In genomic region chr15:76340802-76341365, GRCh38 we compare ENCODE assay signal across 8 cellular contexts. TPM values are rescaled to one million over a fixed set of nuclear protein-coding genes. Genes with fewer than 3 reads are reported as not detected.
DNase-seq lines count a peak whose midpoint lies in the region; ATAC-seq and TF ChIP-seq lines count a peak whose summit lies in the region.

No MANE protein-coding gene starts in this region.

- ATAC-seq in CD4-positive, CD25-positive, alpha-beta regulatory T cell (ENCODE audit: low read depth in 2 of 2), result peak; percentile 35 to 58
- peak; percentile 29 for ATAC-seq in activated naive CD8-positive, alpha-beta T cell treated with anti-CD3 and anti-CD28 coated beads, Interleukin-2, amount 10 ng/mL, durations not matched to agents 7 days and 5 days (ENCODE audit: low read depth)
- no peak for ATAC-seq in HG03025 (IDR thresholded peaks at IDR 0.05; ENCODE audit: low FRiP score, unreplicated experiment)
- no peak for ATAC-seq in GM18517 (IDR thresholded peaks at IDR 0.05; ENCODE audit: unreplicated experiment)

- TF ChIP-seq POLR2A in transverse colon (IDR thresholded peaks at IDR 0.05), result no peak

- intact Hi-C loops in transverse colon (cut with DNase I; ENCODE audit: low total_unique reads), result loop anchor here (2.0 kb wide), 1 partner anchor 54 kb away; no protein-coding TSS in a partner anchor

- H3K4me3 Mint-ChIP-seq in CD4-positive, CD25-positive, alpha-beta regulatory T cell, result peak overlapping the region; percentile 78 to 94 (median 86)
- H3K4me3 Mint-ChIP-seq in IgD-negative memory B cell, result peak overlapping the region; percentile 83 to 95 (median 90)
- H3K4me3 Mint-ChIP-seq in activated naive CD8-positive, alpha-beta T cell treated with anti-CD3 and anti-CD28 coated beads, Interleukin-2, amount 10 ng/mL, durations not matched to agents 7 days and 5 days, result peak overlapping the region; percentile 85

- H3K36me3 ChIP-seq in CD4-positive, CD25-positive, alpha-beta regulatory T cell (ENCODE audit: control insufficient read depth, insufficient read depth, low read length), result no peaks in the 10 kb centered on the region
- H3K36me3 ChIP-seq in transverse colon, result no peaks in the 10 kb centered on the region

- H3K27ac Mint-ChIP-seq in CD4-positive, CD25-positive, alpha-beta regulatory T cell, result no peak overlapping the region
- H3K27ac Mint-ChIP-seq in IgD-negative memory B cell, result peak overlapping the region; percentile 53 to 91 (median 87)
- H3K27ac Mint-ChIP-seq in activated naive CD8-positive, alpha-beta T cell treated with anti-CD3 and anti-CD28 coated beads, Interleukin-2, amount 10 ng/mL, durations not matched to agents 7 days and 5 days, result no peak overlapping the region

- peak in 3 of 5 experiments; percentile 15 to 31 (median 23) for TF ChIP-seq CTCF in transverse colon (IDR thresholded peaks at IDR 0.05)

- H3K27me3 ChIP-seq in CD4-positive, CD25-positive, alpha-beta regulatory T cell (ENCODE audit: control insufficient read depth, insufficient read depth, low read length), result peaks cover 52% of the 10 kb centered on the region
- H3K27me3 ChIP-seq in transverse colon, result peaks cover 99% of the 10 kb centered on the region

- POLR2A ChIA-PET in activated naive CD8-positive, alpha-beta T cell treated with anti-CD3 and anti-CD28 coated beads, Interleukin-2, amount 10 ng/mL, durations not matched to agents 7 days and 5 days (lab: Charles Lee), result interaction anchor here (0.5 to 0.9 kb wide), 2 partner anchors 29 to 536 kb away, joined by 3 to 6 read pairs; partner anchors contain the start of gene ETFA

- no peak for TF ChIP-seq EP300 in transverse colon (IDR thresholded peaks at IDR 0.05; ENCODE audit: low read depth)

- no peaks in the 10 kb centered on the region for H3K36me3 Mint-ChIP-seq in CD4-positive, CD25-positive, alpha-beta regulatory T cell
- H3K36me3 Mint-ChIP-seq in IgD-negative memory B cell, result peaks cover 2% of the 10 kb centered on the region
- H3K36me3 Mint-ChIP-seq in activated naive CD8-positive, alpha-beta T cell treated with anti-CD3 and anti-CD28 coated beads, Interleukin-2, amount 10 ng/mL, durations not matched to agents 7 days and 5 days, result peaks cover 2% of the 10 kb centered on the region

- peaks cover 0 to 6% (median 0%) of the 10 kb centered on the region in 7 donors for H3K9me3 Mint-ChIP-seq in CD4-positive, CD25-positive, alpha-beta regulatory T cell
- H3K9me3 Mint-ChIP-seq in IgD-negative memory B cell, result peaks cover 0 to 6% (median 0%) of the 10 kb centered on the region in 3 donors
- no peaks in the 10 kb centered on the region for H3K9me3 Mint-ChIP-seq in activated naive CD8-positive, alpha-beta T cell treated with anti-CD3 and anti-CD28 coated beads, Interleukin-2, amount 10 ng/mL, durations not matched to agents 7 days and 5 days

- in situ Hi-C loops in transverse colon (cut with MboI; ENCODE audit: low pct_ligation_motif_present in 1 of 4, low pct_unique_long_range_greater_than_20kb in 1 of 4, low sequenced_read_pairs in 3 of 4), result loop anchor here in 1 of 4 donors (25.0 kb wide), 1 partner anchor 154 kb away; no protein-coding TSS in a partner anchor

- peak in 2 of 3 donors; percentile 43 to 62 for DNase-seq in CD4-positive, CD25-positive, alpha-beta regulatory T cell
- DNase-seq in activated naive CD8-positive, alpha-beta T cell treated with anti-CD3 and anti-CD28 coated beads, Interleukin-2, amount 10 ng/mL, durations not matched to agents 7 days and 5 days, result peak; percentile 62
- peak; percentile 73 for DNase-seq in left kidney (ENCODE audit: low read depth, low spot score)
- peak; percentile 62 for DNase-seq in transverse colon
- DNase-seq in hippocampal formation (lab: John Stamatoyannopoulos, UW), result no peak

- H3K27ac ChIP-seq in CD4-positive, CD25-positive, alpha-beta regulatory T cell (ENCODE audit: insufficient read depth, low read length, poor library complexity, severe bottlenecking), result no peak overlapping the region
- peak overlapping the region in 1 of 4 donors; percentile 62 for H3K27ac ChIP-seq in transverse colon

- H3K4me1 Mint-ChIP-seq in CD4-positive, CD25-positive, alpha-beta regulatory T cell, result peaks cover 18 to 70% (median 47%) of the 10 kb centered on the region in 4 donors
- H3K4me1 Mint-ChIP-seq in IgD-negative memory B cell, result peaks cover 34 to 57% (median 38%) of the 10 kb centered on the region in 3 donors
- H3K4me1 Mint-ChIP-seq in activated naive CD8-positive, alpha-beta T cell treated with anti-CD3 and anti-CD28 coated beads, Interleukin-2, amount 10 ng/mL, durations not matched to agents 7 days and 5 days, result peaks cover 45% of the 10 kb centered on the region

- peaks cover 80% of the 10 kb centered on the region for H3K4me1 ChIP-seq in CD4-positive, CD25-positive, alpha-beta regulatory T cell (ENCODE audit: control insufficient read depth, insufficient read depth, low read length, poor library complexity, severe bottlenecking)
- peaks cover 4 to 82% (median 67%) of the 10 kb centered on the region in 4 donors for H3K4me1 ChIP-seq in transverse colon

- H3K27me3 Mint-ChIP-seq in CD4-positive, CD25-positive, alpha-beta regulatory T cell, result peaks cover 89% of the 10 kb centered on the region
- H3K27me3 Mint-ChIP-seq in IgD-negative memory B cell, result peaks cover 63% of the 10 kb centered on the region
- H3K27me3 Mint-ChIP-seq in activated naive CD8-positive, alpha-beta T cell treated with anti-CD3 and anti-CD28 coated beads, Interleukin-2, amount 10 ng/mL, durations not matched to agents 7 days and 5 days, result peaks cover 85% of the 10 kb centered on the region

- peak overlapping the region; percentile 44 for H3K4me3 ChIP-seq in CD4-positive, CD25-positive, alpha-beta regulatory T cell (ENCODE audit: low read depth, low read length)
- H3K4me3 ChIP-seq in transverse colon, result peak overlapping the region in 3 of 4 donors; percentile 20 to 56 (median 28)

- 35% methylated on average over 26 of the region's 35 CpGs; no CpG with 5 or more reads in 1 of the 2 donors for WGBS in transverse colon (ENCODE audit: low coverage in 1 of 2), 2 donors

- H3K9me3 ChIP-seq in CD4-positive, CD25-positive, alpha-beta regulatory T cell (ENCODE audit: control insufficient read depth in 2 of 2, low read length in 2 of 2), result no peaks in the 10 kb centered on the region
- no peaks in the 10 kb centered on the region for H3K9me3 ChIP-seq in transverse colon

RNA-seq across cellular contexts. Expression of gene ISL2, which starts 4.3 kb away (rescaled TPM):
- 1.4 TPM for total RNA-seq in CD4-positive, CD25-positive, alpha-beta regulatory T cell
- polyA plus RNA-seq in CD4-positive, CD25-positive, alpha-beta regulatory T cell, result not detected
- polyA plus RNA-seq in IgD-negative memory B cell, result 0.89 TPM
- total RNA-seq in activated naive CD8-positive, alpha-beta T cell treated with anti-CD3 and anti-CD28 coated beads, Interleukin-2, amount 10 ng/mL, durations not matched to agents 7 days and 5 days, result not detected
- total RNA-seq in transverse colon, result 1 to 10 TPM in 2 of 4 donors, not detected in 2; 1.3 to 1.4 TPM

RNA-seq across cellular contexts. Expression of gene ETFA, which starts 29.6 kb away (rescaled TPM):
- total RNA-seq in CD4-positive, CD25-positive, alpha-beta regulatory T cell, result 44.5 TPM
- polyA plus RNA-seq in CD4-positive, CD25-positive, alpha-beta regulatory T cell, result 100 to 1,000 TPM in 3 of 4 donors, 10 to 100 TPM in 1; 98.0 to 166 (median 120) TPM
- polyA plus RNA-seq in IgD-negative memory B cell, result 107 TPM
- total RNA-seq in activated naive CD8-positive, alpha-beta T cell treated with anti-CD3 and anti-CD28 coated beads, Interleukin-2, amount 10 ng/mL, durations not matched to agents 7 days and 5 days, result 10 to 100 TPM; 86.1 to 87.6 TPM
- total RNA-seq in transverse colon, result 100 to 1,000 TPM in 3 of 4 donors, 10 to 100 TPM in 1; 65.8 to 195 (median 159) TPM

Comparison
In these comparisons a context has a peak if more than half of its experiments do, and no peak if none do; other contexts are left out.
1. ATAC-seq: peak in CD4-positive, CD25-positive, alpha-beta regulatory T cell (2 of 2) and activated naive CD8-positive, alpha-beta T cell treated with anti-CD3 and anti-CD28 coated beads, Interleukin-2, amount 10 ng/mL, durations not matched to agents 7 days and 5 days (single experiment); none in HG03025 (single experiment) and GM18517 (single experiment).
2. DNase-seq: peak in CD4-positive, CD25-positive, alpha-beta regulatory T cell (2 of 3), activated naive CD8-positive, alpha-beta T cell treated with anti-CD3 and anti-CD28 coated beads, Interleukin-2, amount 10 ng/mL, durations not matched to agents 7 days and 5 days (single experiment), left kidney (single experiment) and transverse colon (single experiment); none in hippocampal formation (0 of 2).
3. H3K27ac Mint-ChIP-seq: peak in IgD-negative memory B cell (3 of 3); none in CD4-positive, CD25-positive, alpha-beta regulatory T cell (0 of 3) and activated naive CD8-positive, alpha-beta T cell treated with anti-CD3 and anti-CD28 coated beads, Interleukin-2, amount 10 ng/mL, durations not matched to agents 7 days and 5 days (single experiment).
4. Peak in every context shown above with its lines, with median percentiles within 50 percentile points of each other: H3K4me3 Mint-ChIP-seq.